ENCODE assay signal across 8 cellular contexts in the genomic region with DNA sequence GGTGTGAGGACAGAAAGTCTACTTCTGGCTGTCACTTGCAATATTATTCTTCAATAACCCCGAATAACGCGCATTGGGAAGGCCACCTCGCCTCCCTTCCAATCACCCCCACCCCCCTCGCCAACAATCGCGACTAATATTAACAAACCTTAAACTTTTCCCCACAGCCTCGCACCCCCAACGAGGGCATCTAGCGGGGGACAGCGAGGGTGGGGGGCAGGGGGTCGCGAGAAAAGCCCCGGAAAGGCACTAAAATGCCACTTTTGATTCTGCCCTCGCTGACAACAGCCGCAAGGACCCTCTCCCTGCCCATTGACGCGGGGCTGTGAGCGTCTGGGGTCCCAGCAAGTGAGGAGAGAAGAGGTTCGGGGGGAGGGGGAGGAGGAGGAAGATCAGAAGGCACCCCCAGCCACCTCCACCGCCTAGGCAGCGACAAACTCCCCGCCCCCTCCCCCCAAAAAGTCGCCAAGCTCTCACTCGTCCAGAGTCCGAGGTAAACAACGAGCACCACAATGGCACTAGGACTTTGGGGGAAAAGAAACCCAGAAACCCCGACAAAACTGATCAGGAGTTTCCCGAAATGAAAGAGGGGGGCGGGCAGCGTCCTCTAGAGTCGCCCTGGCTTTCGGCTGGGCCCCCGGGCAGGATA. TPM values are rescaled to one million over a fixed set of nuclear protein-coding genes. Genes with fewer than 3 reads are reported as not detected.
DNase-seq lines count a peak whose midpoint lies in the region; ATAC-seq, FAIRE-seq and TF ChIP-seq lines count a peak whose summit lies in the region.

No MANE protein-coding gene starts in this region.

- H3K36me3 ChIP-seq in KMS-11 (ENCODE audit: insufficient read depth) (no peaks in the 10 kb centered on the region), thyroid gland (no peaks in the 10 kb centered on the region)

- H3K27ac ChIP-seq in KMS-11 (no peak overlapping the region), thyroid gland (peak overlapping the region; percentile 85 to 94 (median 88))

- TF ChIP-seq POLR2A in lower leg skin (IDR thresholded peaks at IDR 0.05) = no peak
- TF ChIP-seq POLR2A in thyroid gland (IDR thresholded peaks at IDR 0.05) = no peak

- H3K4me3 ChIP-seq in GM08714 (ENCODE audit: low read length) (peak overlapping the region; percentile 54), KMS-11 (IDR thresholded peaks at IDR 0.05; ENCODE audit: insufficient read depth, low read depth, low read length) (no peak overlapping the region), cardiac fibroblast (replicated peaks in 1 of 2; ENCODE audit: low read depth in 2 of 2, low read length in 2 of 2) (peak overlapping the region; percentile 64 to 92), lower leg skin (ENCODE audit: low read depth, poor library complexity, severe bottlenecking) (peak overlapping the region; percentile 69), thyroid gland (replicated peaks in 1 of 3) (peak overlapping the region; percentile 72 to 88 (median 82))

- DNase-seq in cardiac fibroblast (ENCODE audit: low read depth in 2 of 2) = no peak
- DNase-seq in lower leg skin (ENCODE audit: low spot score in 2 of 2) = peak in 1 of 2 donors; percentile 83
- peak; percentile 11 to 23 for DNase-seq in thyroid gland
- DNase-seq in frontal cortex (ENCODE audit: low spot score in 2 of 2) = no peak
- DNase-seq in NOMO-1 treated with DMSO at 0.1 percent for 48 hours (lab: John Stamatoyannopoulos, UW; ENCODE audit: unreplicated experiment) = no peak

- no peak for ATAC-seq in HG03460 (IDR thresholded peaks at IDR 0.05; ENCODE audit: unreplicated experiment)

- H3K4me1 ChIP-seq in KMS-11 (ENCODE audit: low read depth, poor library complexity, severe bottlenecking) (no peaks in the 10 kb centered on the region), thyroid gland (peaks cover 11% of the 10 kb centered on the region in 2 donors)

- FAIRE-seq in frontal cortex (lab: Jason Lieb, UNC) = no peak

- WGBS in lower leg skin, 2 donors = 0 to 1% methylated on average over 34 of the region's 34 CpGs
- WGBS in thyroid gland, 2 donors = 1% methylated on average over 34 of the region's 34 CpGs

- no peaks in the 10 kb centered on the region for H4K20me1 ChIP-seq in KMS-11 (ENCODE audit: insufficient read depth)

- no peak for TF ChIP-seq CTCF in KMS-11 (conservative IDR thresholded peaks at IDR 0.05; ENCODE audit: low read depth, low read length)
- no peak for TF ChIP-seq CTCF in cardiac fibroblast (IDR thresholded peaks at IDR 0.05; ENCODE audit: low read depth, low read length)
- TF ChIP-seq CTCF in lower leg skin (IDR thresholded peaks at IDR 0.05) = no peak
- no peak for TF ChIP-seq CTCF in thyroid gland (IDR thresholded peaks at IDR 0.05)

- H3K79me2 ChIP-seq in KMS-11 (ENCODE audit: insufficient read depth, low read depth) = no peaks in the 10 kb centered on the region

- peak overlapping the region; percentile 66; the same call in 1 of the 2 replicates for H3K4me2 ChIP-seq in KMS-11

- H3K27me3 ChIP-seq in KMS-11 (ENCODE audit: insufficient read depth, low read depth) (no peaks in the 10 kb centered on the region; the same call in 1 of the 2 replicates), thyroid gland (no peaks in the 10 kb centered on the region)

- peak overlapping the region; percentile 66 for H2AFZ ChIP-seq in KMS-11 (ENCODE audit: low read depth)

- H3K9ac ChIP-seq in KMS-11 = peak overlapping the region; percentile 37; the same call in 1 of the 2 replicates

- intact Hi-C loops in lower leg skin (cut with DNase I; ENCODE audit: low total_unique reads) = no loop called here
- intact Hi-C loops in thyroid gland (cut with DNase I) = no loop called here

- no peaks in the 10 kb centered on the region for H3K9me3 ChIP-seq in thyroid gland

RNA-seq across cellular contexts. Expression of a gene that starts 0.8 kb away (rescaled TPM):
- total RNA-seq in lower leg skin (10 to 100 TPM; 16.9 to 33.8 (median 25.7) TPM), thyroid gland (100 to 1,000 TPM in 1 of 4 donors, 10 to 100 TPM in 3; 45.4 to 115 (median 64.4) TPM), frontal cortex (67.7 TPM)

Comparison
In these comparisons a context has a peak if more than half of its experiments do, and no peak if none do; other contexts are left out.
1. DNase-seq: peak in thyroid gland (2 of 2); none in cardiac fibroblast (0 of 2), frontal cortex (0 of 2) and NOMO-1 treated with DMSO at 0.1 percent for 48 hours (single experiment).